In genomic region chr22:40747361-40747760, GRCh38 we compare ENCODE assay signal across 20 cellular contexts.
DNase-seq lines count a peak whose midpoint lies in the region; ATAC-seq and TF ChIP-seq lines count a peak whose summit lies in the region.
"Had no signal": no experiment of that assay in that cellular context is flagged by ENCODE, and none has a peak within 500 bp of the region (broad histone marks: within the 10 kb centered on the region; RNA-seq: fewer than 3 reads in every experiment).

No MANE protein-coding gene starts in this region.

- no peak overlapping the region for H3K23ac ChIP-seq in trophoblast cell (ENCODE audit: low read length)

- H3K4ac ChIP-seq in trophoblast cell (ENCODE audit: low read depth, low read length), result peak overlapping the region; percentile 47

- DNase-seq in NCI-H1105 treated with DMSO at 0.1 percent for 48 hours (lab: John Stamatoyannopoulos, UW), result peak; percentile 25
- no peak for DNase-seq in NCI-H1105 (lab: John Stamatoyannopoulos, UW)
- DNase-seq in Karpas-422, result peak; percentile 45
- DNase-seq in epithelial cell of esophagus (ENCODE audit: low read depth), result no peak
- no peak for DNase-seq in trophoblast cell
- DNase-seq in T-helper 1 cell, result no peak
- DNase-seq: 8988T, ACHN, H9, KG1, MM.1S, NCI-H2029 treated with DMSO at 0.1 percent for 48 hours, NCI-H2171, NCI-H226, NCI-H774, SHP77 treated with DMSO at 0.1 percent for 48 hours had no signal

- H3K9me3 ChIP-seq in Karpas-422 (ENCODE audit: low read length) (no peaks in the 10 kb centered on the region), trophoblast cell (ENCODE audit: insufficient read depth, low read depth, low read length) (peaks cover 10% of the 10 kb centered on the region)

- peak overlapping the region; percentile 72 for H2BK12ac ChIP-seq in trophoblast cell (ENCODE audit: low read length)

- H4K8ac ChIP-seq in trophoblast cell (ENCODE audit: low read depth, low read length), result peak overlapping the region; percentile 74

- no peak overlapping the region for H3K9ac ChIP-seq in Karpas-422 (ENCODE audit: low read length)
- no peak overlapping the region for H3K9ac ChIP-seq in trophoblast cell (ENCODE audit: low read length)
- H3K9ac ChIP-seq: GM23248 had no signal

- peak overlapping the region; percentile 46 for H3K18ac ChIP-seq in trophoblast cell (ENCODE audit: low read length)

- peaks cover 36% of the 10 kb centered on the region for H3K79me1 ChIP-seq in trophoblast cell (ENCODE audit: low read length)

- H2BK5ac ChIP-seq in trophoblast cell (ENCODE audit: low read depth, low read length, poor library complexity), result peak overlapping the region; percentile 77

- H3K27me3 ChIP-seq in Karpas-422 (ENCODE audit: low read length) (no peaks in the 10 kb centered on the region), trophoblast cell (ENCODE audit: insufficient read depth, low read length) (no peaks in the 10 kb centered on the region)

- peak overlapping the region; percentile 87 for H4K91ac ChIP-seq in trophoblast cell (ENCODE audit: low read depth, low read length)

- H2AFZ ChIP-seq in Karpas-422 (ENCODE audit: low read length) (no peak overlapping the region), trophoblast cell (ENCODE audit: insufficient read depth, low read length, poor library complexity) (no peak overlapping the region)

- ATAC-seq in HG02588 (IDR thresholded peaks at IDR 0.05; ENCODE audit: unreplicated experiment) (no peak), GM18870 (IDR thresholded peaks at IDR 0.05; ENCODE audit: unreplicated experiment) (no peak)
- ATAC-seq: Panc1 had no signal

- H3K9me2 ChIP-seq in Karpas-422 (replicated peaks; ENCODE audit: insufficient read depth, low read length), result no peaks in the 10 kb centered on the region

- H3K4me1 ChIP-seq in Karpas-422 (ENCODE audit: low read length) (peaks cover 6% of the 10 kb centered on the region), trophoblast cell (ENCODE audit: control insufficient read depth in 1 of 2, insufficient read depth in 2 of 2, low read length in 2 of 2) (peaks cover 12 to 21% of the 10 kb centered on the region in 2 experiments)

- H4K12ac ChIP-seq in trophoblast cell (ENCODE audit: low read depth, low read length), result no peak overlapping the region

- H3K79me2 ChIP-seq in Karpas-422 (ENCODE audit: low read length), result no peaks in the 10 kb centered on the region
- no peaks in the 10 kb centered on the region for H3K79me2 ChIP-seq in trophoblast cell (ENCODE audit: control insufficient read depth, insufficient read depth, low read length, poor library complexity)

- H2AK5ac ChIP-seq in trophoblast cell (ENCODE audit: low read length), result peak overlapping the region; percentile 90

- H2BK120ac ChIP-seq in trophoblast cell (ENCODE audit: insufficient read depth, low read length, poor library complexity), result peak overlapping the region; percentile 87

- no CpG with 5 or more reads among the region's 1 CpG for WGBS in trophoblast cell (ENCODE audit: extremely low coverage, insufficient coverage, insufficient read length)

- no peaks in the 10 kb centered on the region for H4K20me1 ChIP-seq in Karpas-422 (ENCODE audit: insufficient read depth, low read depth, low read length)

- no peaks in the 10 kb centered on the region for H3K36me3 ChIP-seq in Karpas-422 (ENCODE audit: insufficient read depth, low read length)
- H3K36me3 ChIP-seq in trophoblast cell (ENCODE audit: control insufficient read depth in 1 of 2, insufficient read depth in 2 of 2, low read length in 2 of 2), result no peaks in the 10 kb centered on the region

- H3K4me2 ChIP-seq in Karpas-422 (ENCODE audit: low read depth, low read length, poor library complexity, severe bottlenecking), result no peak overlapping the region
- H3K4me2 ChIP-seq in trophoblast cell (ENCODE audit: low read length), result no peak overlapping the region

- H3K27ac ChIP-seq in Karpas-422 (ENCODE audit: low read length) (no peak overlapping the region), trophoblast cell (ENCODE audit: low read depth, low read length) (no peak overlapping the region)
- H3K27ac ChIP-seq: GM23248 had no signal

- H3K4me3 ChIP-seq in Karpas-422 (ENCODE audit: low read length), result no peak overlapping the region
- H3K4me3 ChIP-seq in epithelial cell of esophagus (ENCODE audit: low read length), result no peak overlapping the region
- H3K4me3 ChIP-seq in trophoblast cell (ENCODE audit: low read depth, low read length), result no peak overlapping the region

- TF ChIP-seq CTCF in epithelial cell of esophagus (IDR thresholded peaks at IDR 0.05; ENCODE audit: insufficient read depth, low read depth, low read length, missing control alignments), result peak; percentile 1

- peak overlapping the region; percentile 46 for H3K14ac ChIP-seq in trophoblast cell (ENCODE audit: low read length)

Comparison
In these comparisons a context has a peak if more than half of its experiments do, and no peak if none do; other contexts are left out.
1. DNase-seq: peak in NCI-H1105 treated with DMSO at 0.1 percent for 48 hours (single experiment) and Karpas-422 (single experiment); none in NCI-H1105 (single experiment), epithelial cell of esophagus (single experiment), trophoblast cell (0 of 2) and T-helper 1 cell (0 of 5).